23 cellular contexts compared by ENCODE assay signal in the genomic region with DNA sequence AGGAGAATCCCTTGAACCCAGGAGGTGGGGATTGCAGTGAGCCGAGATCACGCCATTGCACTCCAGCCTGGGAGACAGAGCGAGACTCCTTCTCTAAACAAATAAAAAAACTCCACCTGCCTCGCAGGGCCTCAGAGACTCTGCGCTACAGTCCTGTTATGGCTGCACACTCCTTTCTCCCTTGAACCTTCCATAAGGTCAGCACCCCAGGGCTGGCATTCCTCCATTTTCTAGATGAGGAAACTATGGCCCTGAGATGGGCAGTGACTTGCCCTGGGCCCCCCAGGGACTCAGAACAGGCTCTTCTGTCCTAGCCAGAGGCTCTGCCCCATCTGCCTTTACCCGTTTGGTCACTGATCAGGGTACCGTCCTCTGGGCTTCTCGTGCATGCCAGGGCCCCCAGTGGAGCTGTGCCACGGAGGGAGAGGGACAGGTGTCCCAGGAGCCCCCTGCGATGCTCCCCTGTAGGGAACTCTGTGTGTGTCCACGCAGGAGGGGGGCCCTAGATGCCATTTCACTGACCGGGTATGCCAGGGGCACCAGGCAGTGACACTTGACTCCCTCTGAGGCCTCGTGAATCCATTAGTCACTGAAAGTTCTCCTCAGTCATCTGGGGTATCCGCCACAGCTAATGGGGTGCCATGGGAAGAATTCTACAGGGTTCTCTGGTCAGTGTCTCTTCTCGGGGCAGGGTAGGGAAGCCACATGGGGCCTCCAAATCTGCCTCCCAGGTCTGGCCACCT. TPM values are rescaled to one million over a fixed set of nuclear protein-coding genes. Genes with fewer than 3 reads are reported as not detected.
DNase-seq lines count a peak whose midpoint lies in the region; ATAC-seq and TF ChIP-seq lines count a peak whose summit lies in the region.
"Had no signal": no experiment of that assay in that cellular context is flagged by ENCODE, and none has a peak within 500 bp of the region (broad histone marks: within the 10 kb centered on the region; RNA-seq: fewer than 3 reads in every experiment).

No MANE protein-coding gene starts in this region.

- H3K27ac Mint-ChIP-seq in CD14-positive monocyte (peak overlapping the region in 5 of 7 donors; percentile 27 to 67 (median 61)), glutamatergic neuron (ENCODE audit: unreplicated experiment) (peak overlapping the region; percentile 59)
- peak overlapping the region in 1 of 2 donors; percentile 14 for H3K27ac Mint-ChIP-seq in stimulated activated naive CD8-positive, alpha-beta T cell treated with anti-CD3 and anti-CD28 coated beads, Interleukin-15, amount 100 ng/mL, for 72 hours
- peak overlapping the region in 2 of 7 donors; percentile 41 to 67 for H3K27ac Mint-ChIP-seq in CD4-positive, alpha-beta memory T cell
- H3K27ac Mint-ChIP-seq: activated T-cell treated with anti-CD3 and anti-CD28 coated beads, Interleukin-2, amount 50 U/mL, for 72 hours; brain had no signal

- H3K4me3 Mint-ChIP-seq in CD14-positive monocyte (no peak overlapping the region), glutamatergic neuron (ENCODE audit: unreplicated experiment) (no peak overlapping the region)
- no peak overlapping the region for H3K4me3 Mint-ChIP-seq in stimulated activated naive CD8-positive, alpha-beta T cell treated with anti-CD3 and anti-CD28 coated beads, Interleukin-15, amount 100 ng/mL, for 72 hours
- H3K4me3 Mint-ChIP-seq in CD4-positive, alpha-beta memory T cell, result no peak overlapping the region
- H3K4me3 Mint-ChIP-seq: activated T-cell treated with anti-CD3 and anti-CD28 coated beads, Interleukin-2, amount 50 U/mL, for 72 hours; brain had no signal

- CTCF ChIA-PET in HEK293 (lab: Yijun Ruan, JAX), result interaction anchor here (0.9 to 22.4 kb wide), 3 partner anchors 9 to 68 kb away, joined by 3 to 342 read pairs (median 8); no protein-coding TSS in a partner anchor
- CTCF ChIA-PET in CD4-positive, alpha-beta memory T cell (lab: Charles Lee; ENCODE audit: partially characterized antibody), result interaction anchor here (0.9 to 30.1 kb wide), 3 partner anchors 13 to 47 kb away, joined by 3 to 596 read pairs (median 10); no protein-coding TSS in a partner anchor

- no peaks in the 10 kb centered on the region for H3K27me3 ChIP-seq in CD4-positive, alpha-beta memory T cell (ENCODE audit: insufficient read depth, low read length)
- H3K27me3 ChIP-seq: colonic mucosa, heart left ventricle, SJSA1, suprapubic skin had no signal

- no peak overlapping the region for H3K27ac ChIP-seq in HEK293 (ENCODE audit: extremely low read depth, low read depth, low read length)
- no peak overlapping the region for H3K27ac ChIP-seq in CD4-positive, alpha-beta memory T cell (ENCODE audit: low read depth, low read length)
- H3K27ac ChIP-seq: colonic mucosa, heart left ventricle, neutrophil, SJSA1, suprapubic skin had no signal

- POLR2A ChIA-PET in HEK293 (lab: Yijun Ruan, JAX), result interaction anchor here (1.6 kb wide), 1 partner anchor 39 kb away, joined by 4 read pairs; no protein-coding TSS in a partner anchor
- POLR2A ChIA-PET in CD4-positive, alpha-beta memory T cell (lab: Charles Lee; ENCODE audit: partially characterized antibody), result interaction anchor here (1.6 to 25.7 kb wide), 2 partner anchors 43 to 74 kb away, joined by 6 to 345 read pairs; a partner anchor contains a TSS

- peaks cover 0 to 95% of the 10 kb centered on the region in 2 experiments; a peak in 2 of 3 replicates for H3K36me3 ChIP-seq in HEK293 (ENCODE audit: control insufficient read depth in 2 of 2, insufficient read depth in 1 of 2, low read length in 2 of 2)
- peaks cover 92% of the 10 kb centered on the region for H3K36me3 ChIP-seq in CD4-positive, alpha-beta memory T cell (ENCODE audit: insufficient read depth, low read length)

- H3K4me1 ChIP-seq in HEK293 (ENCODE audit: control insufficient read depth, insufficient read depth, low read length), result no peaks in the 10 kb centered on the region
- no peaks in the 10 kb centered on the region for H3K4me1 ChIP-seq in CD4-positive, alpha-beta memory T cell (ENCODE audit: insufficient read depth, low read length)
- H3K4me1 ChIP-seq: colonic mucosa, SJSA1 had no signal

- no peak for ATAC-seq in stimulated activated naive CD8-positive, alpha-beta T cell treated with anti-CD3 and anti-CD28 coated beads, Interleukin-15, amount 100 ng/mL, for 72 hours
- no peak for ATAC-seq in HG03095 (IDR thresholded peaks at IDR 0.05; ENCODE audit: unreplicated experiment)
- ATAC-seq: activated T-cell treated with anti-CD3 and anti-CD28 coated beads, Interleukin-2, amount 50 U/mL, for 72 hours had no signal

- peaks cover 0 to 3% (median 0%) of the 10 kb centered on the region in 3 donors for H3K27me3 Mint-ChIP-seq in CD14-positive monocyte (ENCODE audit: low read depth in 3 of 3)
- peaks cover 22% of the 10 kb centered on the region for H3K27me3 Mint-ChIP-seq in glutamatergic neuron (ENCODE audit: unreplicated experiment)
- H3K27me3 Mint-ChIP-seq in stimulated activated naive CD8-positive, alpha-beta T cell treated with anti-CD3 and anti-CD28 coated beads, Interleukin-15, amount 100 ng/mL, for 72 hours, result no peaks in the 10 kb centered on the region
- no peaks in the 10 kb centered on the region for H3K27me3 Mint-ChIP-seq in CD4-positive, alpha-beta memory T cell
- H3K27me3 Mint-ChIP-seq: brain had no signal

- H3K4me1 Mint-ChIP-seq in CD14-positive monocyte (peaks cover 2% of the 10 kb centered on the region), glutamatergic neuron (ENCODE audit: low read depth, unreplicated experiment) (peaks cover 4% of the 10 kb centered on the region)
- peaks cover under 1% of the 10 kb centered on the region for H3K4me1 Mint-ChIP-seq in stimulated activated naive CD8-positive, alpha-beta T cell treated with anti-CD3 and anti-CD28 coated beads, Interleukin-15, amount 100 ng/mL, for 72 hours
- no peaks in the 10 kb centered on the region for H3K4me1 Mint-ChIP-seq in CD4-positive, alpha-beta memory T cell
- H3K4me1 Mint-ChIP-seq: brain had no signal

- intact Hi-C loops in CD14-positive monocyte (cut with micrococcal nuclease), result no loop called here
- intact Hi-C loops in posterior vena cava (cut with DNase I), result loop anchor here in 1 of 2 donors (5.0 kb wide), 1 partner anchor 42 kb away; no protein-coding TSS in a partner anchor
- intact Hi-C loops in CD4-positive, alpha-beta memory T cell (cut with micrococcal nuclease), result no loop called here

- TF ChIP-seq CTCF in CD14-positive monocyte (IDR thresholded peaks at IDR 0.05) (no peak), HEK293 (tag by site-specific recombination; IDR thresholded peaks at IDR 0.05) (no peak), glutamatergic neuron (IDR thresholded peaks at IDR 0.05; ENCODE audit: partially characterized antibody, unreplicated experiment) (no peak)

- no peak overlapping the region for H3K4me3 ChIP-seq in HEK293 (ENCODE audit: low read depth, low read length)
- H3K4me3 ChIP-seq in CD4-positive, alpha-beta memory T cell (ENCODE audit: low read length in 2 of 2), result no peak overlapping the region
- H3K4me3 ChIP-seq: colonic mucosa, heart left ventricle, SJSA1, suprapubic skin had no signal

- no peaks in the 10 kb centered on the region for H3K9me3 ChIP-seq in HEK293 (ENCODE audit: control insufficient read depth, insufficient read depth, low read depth, low read length)
- no peaks in the 10 kb centered on the region for H3K9me3 ChIP-seq in CD4-positive, alpha-beta memory T cell (ENCODE audit: control insufficient read depth in 1 of 2, low read length in 2 of 2)
- H3K9me3 ChIP-seq: colonic mucosa, heart left ventricle, neutrophil, SJSA1, suprapubic skin had no signal

- H3K36me3 Mint-ChIP-seq in CD14-positive monocyte, result peaks cover 73 to 87% of the 10 kb centered on the region in 2 donors
- H3K36me3 Mint-ChIP-seq in glutamatergic neuron (ENCODE audit: unreplicated experiment), result no peaks in the 10 kb centered on the region
- H3K36me3 Mint-ChIP-seq in CD4-positive, alpha-beta memory T cell, result peaks cover 33 to 64% of the 10 kb centered on the region in 2 donors

- DNase-seq in CD14-positive monocyte (ENCODE audit: low spot score) (no peak), glutamatergic neuron (no peak), posterior vena cava (ENCODE audit: low spot score) (peak; percentile 50)
- DNase-seq in stimulated activated naive CD8-positive, alpha-beta T cell treated with anti-CD3 and anti-CD28 coated beads, Interleukin-15, amount 100 ng/mL, for 72 hours, result no peak
- no peak for DNase-seq in CD4-positive, alpha-beta memory T cell
- DNase-seq: activated CD4-positive, alpha-beta T cell treated with anti-CD3 and anti-CD28 coated beads, Interleukin-2, amount 50 U/mL, for 1 hour; activated T-cell treated with anti-CD3 and anti-CD28 coated beads, Interleukin-2, amount 50 U/mL, for 72 hours; colonic mucosa; DMS79 treated with DMSO at 0.1 percent for 48 hours; GOT3; Karpas-422; NCI-H1048; NCI-H187 treated with DMSO at 0.1 percent for 48 hours; NCI-H774; OCI-M1; retina had no signal

- H3K9me3 Mint-ChIP-seq in CD14-positive monocyte, result peaks cover 0 to 4% (median 0%) of the 10 kb centered on the region in 7 donors
- H3K9me3 Mint-ChIP-seq in glutamatergic neuron (ENCODE audit: unreplicated experiment), result peaks cover 13% of the 10 kb centered on the region
- no peaks in the 10 kb centered on the region for H3K9me3 Mint-ChIP-seq in stimulated activated naive CD8-positive, alpha-beta T cell treated with anti-CD3 and anti-CD28 coated beads, Interleukin-15, amount 100 ng/mL, for 72 hours
- no peaks in the 10 kb centered on the region for H3K9me3 Mint-ChIP-seq in CD4-positive, alpha-beta memory T cell
- H3K9me3 Mint-ChIP-seq: activated T-cell treated with anti-CD3 and anti-CD28 coated beads, Interleukin-2, amount 50 U/mL, for 72 hours; brain had no signal

TF ChIP-seq in HEK293, 187 proteins besides CTCF, POLR2A, EP300 and RAD21:
- TF ChIP-seq GLIS1 (tag by site-specific recombination; IDR thresholded peaks at IDR 0.05), result peak; percentile 87; the same call in 1 of the 2 replicates
- TF ChIP-seq MZF1 (tag by site-specific recombination; IDR thresholded peaks at IDR 0.05; ENCODE audit: borderline replicate concordance), result no peak

RNA-seq across cellular contexts. Expression of a gene that starts 16.2 kb away (rescaled TPM):
- 1 to 10 TPM; 3.5 to 4.2 TPM for polyA plus RNA-seq in CD14-positive monocyte
- total RNA-seq in glutamatergic neuron (ENCODE audit: unreplicated experiment) (449 TPM), posterior vena cava (10 to 100 TPM; 27.6 to 28.3 TPM)
- total RNA-seq in CD4-positive, alpha-beta memory T cell, result 100 to 1,000 TPM; 123 to 131 TPM
- 10 to 100 TPM; 27.9 to 67.8 TPM for polyA plus RNA-seq in CD4-positive, alpha-beta memory T cell

RNA-seq across cellular contexts. Expression of a gene that starts 43.1 kb away (rescaled TPM):
- not detected for polyA plus RNA-seq in CD14-positive monocyte
- 3.8 TPM for total RNA-seq in glutamatergic neuron (ENCODE audit: unreplicated experiment)
- total RNA-seq in posterior vena cava, result 1 to 10 TPM in 1 of 2 donors, under 1 TPM in 1; 0.51 to 2.8 TPM
- 1 to 10 TPM; 1.2 to 1.6 TPM for total RNA-seq in CD4-positive, alpha-beta memory T cell
- under 1 TPM in 1 of 2 donors, not detected in 1; 0.15 TPM for polyA plus RNA-seq in CD4-positive, alpha-beta memory T cell

RNA-seq across cellular contexts. Expression of a gene that starts 58.8 kb away (rescaled TPM):
- 1 to 10 TPM; 7.1 to 8.0 TPM for polyA plus RNA-seq in CD14-positive monocyte
- total RNA-seq in glutamatergic neuron (ENCODE audit: unreplicated experiment) (1.3 TPM), posterior vena cava (10 to 100 TPM; 14.2 to 19.9 TPM)
- 1 to 10 TPM; 3.6 to 6.3 TPM for total RNA-seq in CD4-positive, alpha-beta memory T cell
- polyA plus RNA-seq in CD4-positive, alpha-beta memory T cell, result under 1 TPM; 0.16 to 0.50 TPM
- total RNA-seq: SJSA1 had no signal

Comparison
In these comparisons a context has a peak if more than half of its experiments do, and no peak if none do; other contexts are left out.
1. RNA of a gene that starts 16.2 kb away (total RNA-seq): 449 TPM in glutamatergic neuron (single experiment) and 123 to 131 TPM in CD4-positive, alpha-beta memory T cell; 27.6 to 28.3 TPM in posterior vena cava; every median in the first group is over 4 times any median in the second.